8 cellular contexts compared by ENCODE assay signal in genomic region chr11:76318744-76319384, GRCh38.
DNase-seq lines count a peak whose midpoint lies in the region; ATAC-seq and TF ChIP-seq lines count a peak whose summit lies in the region.

No MANE protein-coding gene starts in this region.

- H3K4me1 ChIP-seq in MM.1S (ENCODE audit: low read length) (no peaks in the 10 kb centered on the region), RWPE2 (ENCODE audit: insufficient read depth, poor library complexity, severe bottlenecking) (no peaks in the 10 kb centered on the region), osteoblast (ENCODE audit: insufficient read depth, low read length) (no peaks in the 10 kb centered on the region), thoracic aorta (ENCODE audit: control insufficient read depth in 1 of 2, low read depth in 2 of 2) (no peaks in the 10 kb centered on the region)

- no peaks in the 10 kb centered on the region for H3K9me3 Mint-ChIP-seq in activated T-helper 2 cell treated with anti-CD3 and anti-CD28 coated beads, Interferon-gamma antibody, Interleukin-2, Interleukin-4, amounts not matched to agents 10 μg/mL and 5 μg/mL and 100 μg/mL, durations not matched to agents 14 hours and 24 hours and 36 hours

- no peak overlapping the region for H3K27ac Mint-ChIP-seq in activated T-helper 2 cell treated with anti-CD3 and anti-CD28 coated beads, Interferon-gamma antibody, Interleukin-2, Interleukin-4, amounts not matched to agents 10 μg/mL and 5 μg/mL and 100 μg/mL, durations not matched to agents 14 hours and 24 hours and 36 hours

- H3K27ac ChIP-seq in MM.1S (ENCODE audit: low read length) (no peak overlapping the region), RWPE2 (ENCODE audit: poor library complexity, severe bottlenecking) (no peak overlapping the region), osteoblast (ENCODE audit: low read depth, low read length) (no peak overlapping the region), thoracic aorta (no peak overlapping the region)

- H3K4me2 ChIP-seq in MM.1S (ENCODE audit: low read depth, low read length) (no peak overlapping the region), osteoblast (ENCODE audit: insufficient read depth, low read length) (no peak overlapping the region)

- peaks cover 12% of the 10 kb centered on the region for H3K27me3 ChIP-seq in MM.1S (replicated peaks; ENCODE audit: insufficient read depth, low read length)
- no peaks in the 10 kb centered on the region for H3K27me3 ChIP-seq in RWPE2 (ENCODE audit: insufficient read depth, poor library complexity, severe bottlenecking)
- H3K27me3 ChIP-seq in osteoblast (ENCODE audit: insufficient read depth, low read length), result peaks cover 27% of the 10 kb centered on the region
- no peaks in the 10 kb centered on the region for H3K27me3 ChIP-seq in thoracic aorta (replicated peaks; ENCODE audit: insufficient read depth)

- H3K27me3 Mint-ChIP-seq in activated T-helper 2 cell treated with anti-CD3 and anti-CD28 coated beads, Interferon-gamma antibody, Interleukin-2, Interleukin-4, amounts not matched to agents 10 μg/mL and 5 μg/mL and 100 μg/mL, durations not matched to agents 14 hours and 24 hours and 36 hours (ENCODE audit: low read depth), result peaks cover 29% of the 10 kb centered on the region

- no peaks in the 10 kb centered on the region for H3K36me3 Mint-ChIP-seq in activated T-helper 2 cell treated with anti-CD3 and anti-CD28 coated beads, Interferon-gamma antibody, Interleukin-2, Interleukin-4, amounts not matched to agents 10 μg/mL and 5 μg/mL and 100 μg/mL, durations not matched to agents 14 hours and 24 hours and 36 hours (ENCODE audit: low read depth)

- no peak overlapping the region for H3K4me3 Mint-ChIP-seq in activated T-helper 2 cell treated with anti-CD3 and anti-CD28 coated beads, Interferon-gamma antibody, Interleukin-2, Interleukin-4, amounts not matched to agents 10 μg/mL and 5 μg/mL and 100 μg/mL, durations not matched to agents 14 hours and 24 hours and 36 hours (ENCODE audit: low read depth)

- H2AFZ ChIP-seq in MM.1S (ENCODE audit: low read length) (no peak overlapping the region), osteoblast (ENCODE audit: low read length) (no peak overlapping the region)

- H3K9me2 ChIP-seq in MM.1S (replicated peaks; ENCODE audit: insufficient read depth, low read length), result no peaks in the 10 kb centered on the region

- H3K36me3 ChIP-seq in MM.1S (replicated peaks; ENCODE audit: insufficient read depth, low read length) (no peaks in the 10 kb centered on the region), RWPE2 (ENCODE audit: low read depth) (no peaks in the 10 kb centered on the region), osteoblast (ENCODE audit: insufficient read depth, low read length) (no peaks in the 10 kb centered on the region), thoracic aorta (no peaks in the 10 kb centered on the region)

- H3F3A ChIP-seq in MM.1S (ENCODE audit: insufficient read depth, low read length), result no peaks in the 10 kb centered on the region

- H3K9me3 ChIP-seq in MM.1S (replicated peaks; ENCODE audit: insufficient read depth, low read length) (no peaks in the 10 kb centered on the region), RWPE2 (ENCODE audit: severe bottlenecking) (no peaks in the 10 kb centered on the region), osteoblast (ENCODE audit: low read depth, low read length) (no peaks in the 10 kb centered on the region), thoracic aorta (no peaks in the 10 kb centered on the region)

- CTCF ChIA-PET in AG04449 (lab: Yijun Ruan, JAX), result interaction anchor here (0.7 to 13.1 kb wide), 50 partner anchors 9 to 769 kb away, joined by 3 to 207 read pairs (median 4); partner anchors contain the start of gene WNT11

- H3K79me2 ChIP-seq in MM.1S (ENCODE audit: low read length), result no peaks in the 10 kb centered on the region
- H3K79me2 ChIP-seq in osteoblast (ENCODE audit: insufficient read depth, low read length), result no peaks in the 10 kb centered on the region

- H4K20me1 ChIP-seq in MM.1S (ENCODE audit: insufficient read depth, low read length) (no peaks in the 10 kb centered on the region), osteoblast (ENCODE audit: insufficient read depth, low read length) (no peaks in the 10 kb centered on the region)

- POLR2A ChIA-PET in AG04449 (lab: Yijun Ruan, JAX), result no interaction called here

- H3K4me3 ChIP-seq in AG04449 (ENCODE audit: low read depth, low read length) (no peak overlapping the region), MM.1S (ENCODE audit: low read length) (no peak overlapping the region), RWPE2 (ENCODE audit: severe bottlenecking) (no peak overlapping the region), osteoblast (ENCODE audit: insufficient read depth, low read length) (no peak overlapping the region), thoracic aorta (no peak overlapping the region)

- peak; percentile 86 for ATAC-seq in GM19035 (IDR thresholded peaks at IDR 0.05; ENCODE audit: unreplicated experiment)
- ATAC-seq in RWPE2 (ENCODE audit: low read depth), result peak; percentile 92
- ATAC-seq in thoracic aorta (ENCODE audit: insufficient number of reproducible peaks, low FRiP score, low read depth), result peak; percentile 59

- H3K4me1 Mint-ChIP-seq in activated T-helper 2 cell treated with anti-CD3 and anti-CD28 coated beads, Interferon-gamma antibody, Interleukin-2, Interleukin-4, amounts not matched to agents 10 μg/mL and 5 μg/mL and 100 μg/mL, durations not matched to agents 14 hours and 24 hours and 36 hours (ENCODE audit: low read depth), result peaks cover 15% of the 10 kb centered on the region

- TF ChIP-seq CTCF in AG04449 (IDR thresholded peaks at IDR 0.05; ENCODE audit: insufficient read depth, low read length, missing control alignments), result peak; percentile 88
- peak; percentile 94 for TF ChIP-seq CTCF in MM.1S (IDR thresholded peaks at IDR 0.05; ENCODE audit: low read length)
- TF ChIP-seq CTCF in RWPE2 (IDR thresholded peaks at IDR 0.05; ENCODE audit: poor library complexity, severe bottlenecking), result peak; percentile 88
- TF ChIP-seq CTCF in osteoblast (IDR thresholded peaks at IDR 0.05; ENCODE audit: extremely low read depth, low read depth, low read length), result peak; percentile 88
- TF ChIP-seq CTCF in thoracic aorta (IDR thresholded peaks at IDR 0.05), result peak; percentile 94

- no peak overlapping the region for H3K9ac ChIP-seq in MM.1S (ENCODE audit: low read length)

- intact Hi-C loops in activated T-helper 2 cell treated with anti-CD3 and anti-CD28 coated beads, Interferon-gamma antibody, Interleukin-2, Interleukin-4, amounts not matched to agents 10 μg/mL and 5 μg/mL and 100 μg/mL, durations not matched to agents 14 hours and 24 hours and 36 hours (cut with micrococcal nuclease), result loop anchor here (1.0 to 2.0 kb wide), 3 partner anchors 112 to 596 kb away; no protein-coding TSS in a partner anchor

- DNase-seq in AG04449 (ENCODE audit: low read depth, low spot score), result no peak
- DNase-seq in MM.1S, result peak; percentile 77
- DNase-seq in RWPE2 (ENCODE audit: low spot score), result peak; percentile 77
- peak; percentile 70 for DNase-seq in activated T-helper 2 cell treated with anti-CD3 and anti-CD28 coated beads, Interferon-gamma antibody, Interleukin-2, Interleukin-4, amounts not matched to agents 10 μg/mL and 5 μg/mL and 100 μg/mL, durations not matched to agents 14 hours and 24 hours and 36 hours (ENCODE audit: low spot score)
- peak; percentile 33 for DNase-seq in foreskin melanocyte
- DNase-seq in osteoblast (ENCODE audit: insufficient read length, low spot score, missing footprints), result peak; percentile 95
- peak; percentile 44 for DNase-seq in thoracic aorta (ENCODE audit: low spot score)
